ENCODE assay signal across 21 cellular contexts in the genomic region with DNA sequence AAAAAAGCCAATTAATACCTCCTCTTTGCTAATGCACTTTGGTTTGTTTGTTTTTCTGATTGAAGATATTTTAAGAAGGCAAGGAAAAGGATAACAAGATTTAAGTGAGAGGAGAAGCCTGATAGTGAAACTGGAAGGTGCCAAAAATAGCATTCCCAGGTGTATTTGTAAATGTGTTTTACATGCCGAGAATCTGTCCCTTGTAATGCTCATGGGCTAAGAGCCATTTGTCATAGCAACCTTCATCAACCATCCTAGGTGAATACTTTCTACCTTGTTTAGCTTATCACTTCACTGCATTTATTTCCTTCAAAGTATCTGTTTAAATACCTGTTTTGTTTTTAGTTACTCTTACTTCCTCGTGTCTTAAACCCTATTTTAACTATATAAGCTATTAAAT.
"Had no signal": no experiment of that assay in that cellular context is flagged by ENCODE, and none has a peak within 500 bp of the region (broad histone marks: within the 10 kb centered on the region; RNA-seq: fewer than 3 reads in every experiment).

No MANE protein-coding gene starts in this region.

- DNase-seq: cortex of kidney; effector memory CD8-positive, alpha-beta T cell; hypothalamus; immature natural killer cell; left ventricle myocardium superior; lower lobe of right lung; naive thymus-derived CD8-positive, alpha-beta T cell; occipital lobe; ovary; posterior cingulate gyrus; psoas muscle; right cardiac atrium; sigmoid colon; stimulated activated CD4-positive, alpha-beta T cell treated with anti-CD3 and anti-CD28 coated beads, Interleukin-2, amount 100 ng/mL, for 24 hours; stimulated activated CD4-positive, alpha-beta T cell treated with anti-CD3 and anti-CD28 coated beads, Interleukin-4, amount 100 ng/mL, for 24 hours; stimulated activated naive CD4-positive, alpha-beta T cell treated with Interleukin-2 at 50 U/mL for 16 hours; stomach; upper lobe of left lung had no signal

- FAIRE-seq: frontal cortex, keratinocyte, urothelium cell line had no signal
